8 cellular contexts compared by ENCODE assay signal in genomic region chr20:2537101-2537500, GRCh38. TPM values are rescaled to one million over a fixed set of nuclear protein-coding genes. Genes with fewer than 3 reads are reported as not detected.
"Had no signal": no experiment of that assay in that cellular context is flagged by ENCODE, and none has a peak within 500 bp of the region (broad histone marks: within the 10 kb centered on the region; RNA-seq: fewer than 3 reads in every experiment).

No MANE protein-coding gene starts in this region.

- H3K4me3 ChIP-seq: K562 had no signal

- ATAC-seq: HepG2, K562 had no signal

- DNase-seq: IMR-90, KBM-7 had no signal

- H3K27ac ChIP-seq: HL-60 had no signal

RNA-seq across cellular contexts. Expression of gene TMC2, which starts 0.7 kb away (rescaled TPM):
- total RNA-seq: HepG2, HT-29, HT1080, IMR-90, K562 had no signal
- polyA plus RNA-seq: HepG2, IgD-negative memory B cell, IMR-90, K562 had no signal
